In genomic region chr6:166626177-166627038, GRCh38 we compare ENCODE assay signal across 1 cellular context.
A peak's percentile ranks its signal among the peaks of the same experiment; 100 is the strongest.
TF ChIP-seq lines count a peak whose summit lies in the region.

No MANE protein-coding gene starts in this region.

TF ChIP-seq in H1, 55 proteins besides CTCF, POLR2A, EP300 and RAD21:
- TF ChIP-seq BACH1 (IDR thresholded peaks at IDR 0.05; ENCODE audit: low read length) (peak; percentile 77), SAP30 (IDR thresholded peaks at IDR 0.05; ENCODE audit: insufficient read depth, insufficient replicate concordance, low read length) (no peak), TEAD4 (IDR thresholded peaks at IDR 0.05; ENCODE audit: low read depth, low read length) (no peak), ZNF274 (IDR thresholded peaks at IDR 0.05; ENCODE audit: borderline replicate concordance, extremely low read depth, low read length) (no peak), MAFK (IDR thresholded peaks at IDR 0.05; ENCODE audit: low read depth, low read length) (no peak), TCF12 (IDR thresholded peaks at IDR 0.05; ENCODE audit: low read depth, low read length) (no peak), HDAC2 (IDR thresholded peaks at IDR 0.05; ENCODE audit: borderline replicate concordance in 1 of 2, low read depth in 2 of 2, low read length in 2 of 2) (peak in 1 of 2 experiments; percentile 46; a peak in 1 of 4 replicates), KDM4A (IDR thresholded peaks at IDR 0.05; ENCODE audit: low read depth, low read length, severe bottlenecking) (peak; percentile 90), USF2 (IDR thresholded peaks at IDR 0.05; ENCODE audit: low read length) (no peak), KDM1A (IDR thresholded peaks at IDR 0.05; ENCODE audit: borderline replicate concordance, low read length) (no peak), ASH2L (IDR thresholded peaks at IDR 0.05; ENCODE audit: low read length) (no peak), RNF2 (IDR thresholded peaks at IDR 0.05; ENCODE audit: borderline replicate concordance, low read depth, low read length, missing control alignments, poor library complexity, severe bottlenecking) (no peak), TBP (IDR thresholded peaks at IDR 0.05; ENCODE audit: low read depth, low read length) (no peak), BCL11A (IDR thresholded peaks at IDR 0.05; ENCODE audit: low read depth in 2 of 2, low read length in 2 of 2) (no peak), POU5F1 (IDR thresholded peaks at IDR 0.05; ENCODE audit: low read depth, low read length) (no peak), TAF1 (IDR thresholded peaks at IDR 0.05; ENCODE audit: low read depth, low read length) (no peak), MAX (IDR thresholded peaks at IDR 0.05) (no peak), CHD1 (IDR thresholded peaks at IDR 0.05; ENCODE audit: low read depth, low read length) (no peak), CBX8 (IDR thresholded peaks at IDR 0.05; ENCODE audit: borderline replicate concordance, low read depth, low read length) (no peak), YY1 (IDR thresholded peaks at IDR 0.05; ENCODE audit: low read depth, low read length) (no peak), JUN (IDR thresholded peaks at IDR 0.05; ENCODE audit: low read depth, low read length) (no peak), SIX5 (IDR thresholded peaks at IDR 0.05; ENCODE audit: low read depth, low read length) (no peak), CEBPB (IDR thresholded peaks at IDR 0.05; ENCODE audit: low read depth, low read length) (peak; percentile 62; the same call in 1 of the 2 replicates), RXRA (IDR thresholded peaks at IDR 0.05; ENCODE audit: insufficient read depth, low read depth, low read length) (no peak), GTF2F1 (IDR thresholded peaks at IDR 0.05; ENCODE audit: borderline replicate concordance, low read depth, low read length) (no peak), EGR1 (IDR thresholded peaks at IDR 0.05; ENCODE audit: borderline replicate concordance, low read depth, low read length) (no peak), RFX5 (IDR thresholded peaks at IDR 0.05; ENCODE audit: borderline replicate concordance, low read depth, low read length) (no peak), SUZ12 (IDR thresholded peaks at IDR 0.05; ENCODE audit: low read length) (peak; percentile 57; the same call in 1 of the 2 replicates), CREB1 (IDR thresholded peaks at IDR 0.05) (no peak), E2F6 (IDR thresholded peaks at IDR 0.05) (no peak), NRF1 (IDR thresholded peaks at IDR 0.05; ENCODE audit: low read depth, low read length) (peak; percentile 56), SP2 (IDR thresholded peaks at IDR 0.05; ENCODE audit: low read length) (no peak), SP1 (IDR thresholded peaks at IDR 0.05; ENCODE audit: low read depth, low read length) (no peak), BRCA1 (IDR thresholded peaks at IDR 0.05; ENCODE audit: low read depth, low read length) (no peak), ATF3 (IDR thresholded peaks at IDR 0.05; ENCODE audit: insufficient read depth, low read depth, low read length) (no peak)
